ENCODE assay signal across 26 cellular contexts in genomic region chr1:203584040-203584439, GRCh38. TPM values are rescaled to one million over a fixed set of nuclear protein-coding genes. Genes with fewer than 3 reads are reported as not detected.
DNase-seq lines count a peak whose midpoint lies in the region; TF ChIP-seq lines count a peak whose summit lies in the region.
"Had no signal": no experiment of that assay in that cellular context is flagged by ENCODE, and none has a peak within 500 bp of the region (broad histone marks: within the 10 kb centered on the region; RNA-seq: fewer than 3 reads in every experiment).

No MANE protein-coding gene starts in this region.

- H3K4me1 Mint-ChIP-seq in HFFc6 (ENCODE audit: low read depth) = peaks cover 28% of the 10 kb centered on the region
- H3K4me1 Mint-ChIP-seq in mesothelial cell of epicardium = peaks cover 26% of the 10 kb centered on the region
- H3K4me1 Mint-ChIP-seq: activated naive CD8-positive, alpha-beta T cell treated with anti-CD3 and anti-CD28 coated beads for 36 hours; CD8-positive, alpha-beta memory T cell; IgD-negative memory B cell had no signal

- H3K9me3 Mint-ChIP-seq in HFFc6 (no peaks in the 10 kb centered on the region), mesothelial cell of epicardium (no peaks in the 10 kb centered on the region)
- H3K9me3 Mint-ChIP-seq: activated naive CD8-positive, alpha-beta T cell treated with anti-CD3 and anti-CD28 coated beads for 36 hours; activated T-helper 2 cell treated with anti-CD3 and anti-CD28 coated beads, Interferon-gamma antibody, Interleukin-2, Interleukin-4, amounts not matched to agents 10 μg/mL and 5 μg/mL and 100 μg/mL, durations not matched to agents 14 hours and 24 hours and 36 hours; CD8-positive, alpha-beta memory T cell; IgD-negative memory B cell; nephron progenitor cell; T-helper 2 cell treated with Interferon-gamma antibody and Interleukin-4, amounts not matched to agents 5 μg/mL and 100 μg/mL, for 36 hours had no signal

- DNase-seq in HFFc6 = peak; percentile 24
- DNase-seq in cardiac fibroblast (ENCODE audit: low read depth in 2 of 2) = peak; percentile 56 to 59
- no peak for DNase-seq in mesothelial cell of epicardium (ENCODE audit: low spot score in 2 of 2, unreplicated experiment in 2 of 2)
- no peak for DNase-seq in central memory CD4-positive, alpha-beta T cell
- no peak for DNase-seq in NCI-H1105 (lab: John Stamatoyannopoulos, UW)
- no peak for DNase-seq in activated CD4-positive, CD25-positive, alpha-beta regulatory T cell treated with anti-CD3 and anti-CD28 coated beads, Interleukin-2, amount 50 U/mL, for 72 hours
- no peak for DNase-seq in NCI-H1048 (lab: John Stamatoyannopoulos, UW)
- DNase-seq: activated CD8-positive, alpha-beta memory T cell treated with anti-CD3 and anti-CD28 coated beads, Interleukin-2, amount 50 U/mL, for 4 hours; activated naive CD8-positive, alpha-beta T cell treated with anti-CD3 and anti-CD28 coated beads for 36 hours; brain microvascular endothelial cell; CD8-positive, alpha-beta memory T cell; foreskin melanocyte; GOT3; hippocampal formation; left ventricle myocardium inferior; MM.1S; NCI-H146; NCI-H2171; NCI-H526 treated with DMSO at 0.1 percent for 48 hours; nephron progenitor cell; WERI-Rb-1 had no signal

- H3K4me3 Mint-ChIP-seq in HFFc6 (no peak overlapping the region), mesothelial cell of epicardium (no peak overlapping the region)
- H3K4me3 Mint-ChIP-seq: activated naive CD8-positive, alpha-beta T cell treated with anti-CD3 and anti-CD28 coated beads for 36 hours; CD8-positive, alpha-beta memory T cell; IgD-negative memory B cell; nephron progenitor cell; T-helper 2 cell treated with Interferon-gamma antibody and Interleukin-4, amounts not matched to agents 5 μg/mL and 100 μg/mL, for 36 hours had no signal

- no peak overlapping the region for H3K4me3 ChIP-seq in cardiac fibroblast (replicated peaks in 1 of 2; ENCODE audit: low read depth in 2 of 2, low read length in 2 of 2)
- H3K4me3 ChIP-seq: coronary artery, left ventricle myocardium inferior had no signal

- TF ChIP-seq CTCF in HFFc6 (IDR thresholded peaks at IDR 0.05) = no peak
- no peak for TF ChIP-seq CTCF in cardiac fibroblast (IDR thresholded peaks at IDR 0.05; ENCODE audit: low read depth, low read length)
- TF ChIP-seq CTCF in mesothelial cell of epicardium (IDR thresholded peaks at IDR 0.05; ENCODE audit: unreplicated experiment) = no peak

- H3K27ac Mint-ChIP-seq in HFFc6 (no peak overlapping the region), mesothelial cell of epicardium (peak overlapping the region; percentile 40)
- H3K27ac Mint-ChIP-seq: activated naive CD8-positive, alpha-beta T cell treated with anti-CD3 and anti-CD28 coated beads for 36 hours; activated T-helper 2 cell treated with anti-CD3 and anti-CD28 coated beads, Interferon-gamma antibody, Interleukin-2, Interleukin-4, amounts not matched to agents 10 μg/mL and 5 μg/mL and 100 μg/mL, durations not matched to agents 14 hours and 24 hours and 36 hours; nephron progenitor cell; progenitor cell of endocrine pancreas; T-helper 2 cell treated with Interferon-gamma antibody and Interleukin-4, amounts not matched to agents 5 μg/mL and 100 μg/mL, for 36 hours had no signal

- peaks cover 3% of the 10 kb centered on the region; the same call in 1 of the 2 replicates for H3K27me3 Mint-ChIP-seq in HFFc6 (ENCODE audit: insufficient read depth)
- H3K27me3 Mint-ChIP-seq in mesothelial cell of epicardium (ENCODE audit: low read depth) = no peaks in the 10 kb centered on the region
- H3K27me3 Mint-ChIP-seq: activated naive CD8-positive, alpha-beta T cell treated with anti-CD3 and anti-CD28 coated beads for 36 hours; CD8-positive, alpha-beta memory T cell had no signal

- H3K36me3 Mint-ChIP-seq in HFFc6 (ENCODE audit: low read depth) (no peaks in the 10 kb centered on the region), mesothelial cell of epicardium (no peaks in the 10 kb centered on the region)
- H3K36me3 Mint-ChIP-seq: activated naive CD8-positive, alpha-beta T cell treated with anti-CD3 and anti-CD28 coated beads for 36 hours; CD8-positive, alpha-beta memory T cell; IgD-negative memory B cell had no signal

RNA-seq across cellular contexts. Expression of gene ATP2B4, which starts 42.6 kb away (rescaled TPM):
- total RNA-seq in HFFc6 (2021; fragmentation: NEBNext Ultra II Directional; extraction: Animal tissue kit (Norgen Biotek cat#: 25700)) = 100 to 1,000 TPM; 199 to 243 (median 221) TPM
- 234 to 238 TPM (median 237 TPM) in 3 replicates for total RNA-seq in mesothelial cell of epicardium

Comparison
In these comparisons a context has a peak if more than half of its experiments do, and no peak if none do; other contexts are left out.
1. DNase-seq: peak in HFFc6 (single experiment) and cardiac fibroblast (2 of 2); none in mesothelial cell of epicardium (0 of 2), central memory CD4-positive, alpha-beta T cell (single experiment), NCI-H1105 (single experiment), activated CD4-positive, CD25-positive, alpha-beta regulatory T cell treated with anti-CD3 and anti-CD28 coated beads, Interleukin-2, amount 50 U/mL, for 72 hours (single experiment) and NCI-H1048 (single experiment).